In genomic region chr17:40373324-40373723, GRCh38 we compare ENCODE assay signal across 14 cellular contexts. TPM values are rescaled to one million over a fixed set of nuclear protein-coding genes. Genes with fewer than 3 reads are reported as not detected.
DNase-seq lines count a peak whose midpoint lies in the region; ATAC-seq and TF ChIP-seq lines count a peak whose summit lies in the region.
"Had no signal": no experiment of that assay in that cellular context is flagged by ENCODE, and none has a peak within 500 bp of the region (broad histone marks: within the 10 kb centered on the region; RNA-seq: fewer than 3 reads in every experiment).

No MANE protein-coding gene starts in this region.

- no peak for TF ChIP-seq CTCF in AG04449 (IDR thresholded peaks at IDR 0.05; ENCODE audit: insufficient read depth, low read length, missing control alignments)
- no peak for TF ChIP-seq CTCF in foreskin fibroblast (IDR thresholded peaks at IDR 0.05; ENCODE audit: low read depth, low read length)

- peak; percentile 59 for DNase-seq in AG04449 (ENCODE audit: low read depth, low spot score)
- DNase-seq in ELR (ENCODE audit: low read depth), result peak; percentile 60
- DNase-seq in activated naive CD8-positive, alpha-beta T cell treated with anti-CD3 and anti-CD28 coated beads, Interleukin-2, amount 50 U/mL, for 24 hours, result no peak
- peak; percentile 73 to 85 for DNase-seq in foreskin fibroblast
- DNase-seq in activated CD8-positive, alpha-beta memory T cell treated with anti-CD3 and anti-CD28 coated beads, Interleukin-2, amount 10 ng/mL, durations not matched to agents 7 days and 5 days, result no peak
- no peak for DNase-seq in posterior vena cava (ENCODE audit: low spot score)
- no peak for DNase-seq in UCSD-AML1 (lab: John Stamatoyannopoulos, UW; ENCODE audit: unreplicated experiment)
- DNase-seq: CD4-positive, alpha-beta memory T cell; cerebellar nuclear complex; foreskin melanocyte; NCI-H1436; stimulated activated CD4-positive, alpha-beta T cell treated with anti-CD3 and anti-CD28 coated beads, Interleukin-4, amount 100 ng/mL, for 1 hour; stimulated activated naive CD4-positive, alpha-beta T cell treated with Interleukin-2 at 50 U/mL for 16 hours had no signal

- CTCF ChIA-PET in AG04449 (lab: Yijun Ruan, JAX), result interaction anchor here (1.2 to 2.0 kb wide), 3 partner anchors 8 to 19 kb away, joined by 3 to 7 read pairs (median 5); no protein-coding TSS in a partner anchor
- CTCF ChIA-PET in activated CD8-positive, alpha-beta memory T cell treated with anti-CD3 and anti-CD28 coated beads, Interleukin-2, amount 10 ng/mL, durations not matched to agents 7 days and 5 days (lab: Charles Lee), result interaction anchor here (1.2 to 2.1 kb wide), 4 partner anchors 11 to 187 kb away, joined by 3 to 7 read pairs (median 4); no protein-coding TSS in a partner anchor

- H3K27ac Mint-ChIP-seq in activated naive CD8-positive, alpha-beta T cell treated with anti-CD3 and anti-CD28 coated beads, Interleukin-2, amount 50 U/mL, for 24 hours, result peak overlapping the region; percentile 72
- no peak overlapping the region for H3K27ac Mint-ChIP-seq in activated CD8-positive, alpha-beta memory T cell treated with anti-CD3 and anti-CD28 coated beads, Interleukin-2, amount 10 ng/mL, durations not matched to agents 7 days and 5 days
- H3K27ac Mint-ChIP-seq: CD4-positive, alpha-beta memory T cell had no signal

- intact Hi-C loops in posterior vena cava (cut with DNase I), result no loop called here

- peaks cover 3% of the 10 kb centered on the region for H3K27me3 Mint-ChIP-seq in activated naive CD8-positive, alpha-beta T cell treated with anti-CD3 and anti-CD28 coated beads, Interleukin-2, amount 50 U/mL, for 24 hours
- peaks cover 14% of the 10 kb centered on the region for H3K27me3 Mint-ChIP-seq in activated CD8-positive, alpha-beta memory T cell treated with anti-CD3 and anti-CD28 coated beads, Interleukin-2, amount 10 ng/mL, durations not matched to agents 7 days and 5 days

- no peak overlapping the region for H3K4me3 Mint-ChIP-seq in activated naive CD8-positive, alpha-beta T cell treated with anti-CD3 and anti-CD28 coated beads, Interleukin-2, amount 50 U/mL, for 24 hours
- no peak overlapping the region for H3K4me3 Mint-ChIP-seq in activated CD8-positive, alpha-beta memory T cell treated with anti-CD3 and anti-CD28 coated beads, Interleukin-2, amount 10 ng/mL, durations not matched to agents 7 days and 5 days
- H3K4me3 Mint-ChIP-seq: CD4-positive, alpha-beta memory T cell had no signal

- H3K36me3 Mint-ChIP-seq in activated naive CD8-positive, alpha-beta T cell treated with anti-CD3 and anti-CD28 coated beads, Interleukin-2, amount 50 U/mL, for 24 hours (ENCODE audit: low read depth), result no peaks in the 10 kb centered on the region
- H3K36me3 Mint-ChIP-seq in activated CD8-positive, alpha-beta memory T cell treated with anti-CD3 and anti-CD28 coated beads, Interleukin-2, amount 10 ng/mL, durations not matched to agents 7 days and 5 days, result no peaks in the 10 kb centered on the region
- H3K36me3 Mint-ChIP-seq: CD4-positive, alpha-beta memory T cell had no signal

- H3K4me3 ChIP-seq in AG04449 (ENCODE audit: low read depth, low read length) (no peak overlapping the region), foreskin fibroblast (ENCODE audit: low read depth in 1 of 2, low read length in 2 of 2) (no peak overlapping the region)

- peak; percentile 86 for ATAC-seq in activated naive CD8-positive, alpha-beta T cell treated with anti-CD3 and anti-CD28 coated beads, Interleukin-2, amount 50 U/mL, for 24 hours
- no peak for ATAC-seq in activated CD8-positive, alpha-beta memory T cell treated with anti-CD3 and anti-CD28 coated beads, Interleukin-2, amount 10 ng/mL, durations not matched to agents 7 days and 5 days
- no peak for ATAC-seq in GM21717 (IDR thresholded peaks at IDR 0.05; ENCODE audit: unreplicated experiment)

- peaks cover 44% of the 10 kb centered on the region for H3K4me1 Mint-ChIP-seq in activated naive CD8-positive, alpha-beta T cell treated with anti-CD3 and anti-CD28 coated beads, Interleukin-2, amount 50 U/mL, for 24 hours
- peaks cover 10% of the 10 kb centered on the region for H3K4me1 Mint-ChIP-seq in activated CD8-positive, alpha-beta memory T cell treated with anti-CD3 and anti-CD28 coated beads, Interleukin-2, amount 10 ng/mL, durations not matched to agents 7 days and 5 days

- H3K9me3 Mint-ChIP-seq in activated naive CD8-positive, alpha-beta T cell treated with anti-CD3 and anti-CD28 coated beads, Interleukin-2, amount 50 U/mL, for 24 hours, result no peaks in the 10 kb centered on the region
- no peaks in the 10 kb centered on the region for H3K9me3 Mint-ChIP-seq in activated CD8-positive, alpha-beta memory T cell treated with anti-CD3 and anti-CD28 coated beads, Interleukin-2, amount 10 ng/mL, durations not matched to agents 7 days and 5 days (ENCODE audit: low read depth)

- POLR2A ChIA-PET in AG04449 (lab: Yijun Ruan, JAX), result interaction anchor here (0.9 kb wide), 1 partner anchor 11 kb away, joined by 3 read pairs; no protein-coding TSS in a partner anchor

RNA-seq across cellular contexts. Expression of gene GJD3, which starts 8.8 kb away (rescaled TPM):
- not detected for total RNA-seq in activated CD8-positive, alpha-beta memory T cell treated with anti-CD3 and anti-CD28 coated beads, Interleukin-2, amount 10 ng/mL, durations not matched to agents 7 days and 5 days
- total RNA-seq in posterior vena cava, result under 1 TPM; 0.79 to 1.00 TPM
- total RNA-seq: CD4-positive, alpha-beta memory T cell had no signal

RNA-seq across cellular contexts. Expression of gene TOP2A, which starts 44.4 kb away (rescaled TPM):
- total RNA-seq in activated CD8-positive, alpha-beta memory T cell treated with anti-CD3 and anti-CD28 coated beads, Interleukin-2, amount 10 ng/mL, durations not matched to agents 7 days and 5 days, result 100 to 1,000 TPM; 310 to 347 TPM
- 1 to 10 TPM; 1.1 to 2.2 TPM for total RNA-seq in posterior vena cava

Comparison
In these comparisons a context has a peak if more than half of its experiments do, and no peak if none do; other contexts are left out.
1. DNase-seq: peak in AG04449 (single experiment), ELR (single experiment) and foreskin fibroblast (2 of 2); none in activated naive CD8-positive, alpha-beta T cell treated with anti-CD3 and anti-CD28 coated beads, Interleukin-2, amount 50 U/mL, for 24 hours (single experiment), activated CD8-positive, alpha-beta memory T cell treated with anti-CD3 and anti-CD28 coated beads, Interleukin-2, amount 10 ng/mL, durations not matched to agents 7 days and 5 days (single experiment), posterior vena cava (single experiment) and UCSD-AML1 (single experiment).
2. RNA of gene TOP2A, which starts 44.4 kb away (total RNA-seq): 310 to 347 TPM in activated CD8-positive, alpha-beta memory T cell treated with anti-CD3 and anti-CD28 coated beads, Interleukin-2, amount 10 ng/mL, durations not matched to agents 7 days and 5 days; 1.1 to 2.2 TPM in posterior vena cava; every median in the first group is over 10 times any median in the second.